In genomic region chr5:171989276-171989675, GRCh38 we compare ENCODE assay signal across 9 cellular contexts. TPM values are rescaled to one million over a fixed set of nuclear protein-coding genes. Genes with fewer than 3 reads are reported as not detected.
DNase-seq lines count a peak whose midpoint lies in the region; ATAC-seq, FAIRE-seq and TF ChIP-seq lines count a peak whose summit lies in the region.
"Had no signal": no experiment of that assay in that cellular context is flagged by ENCODE, and none has a peak within 500 bp of the region (broad histone marks: within the 10 kb centered on the region; RNA-seq: fewer than 3 reads in every experiment).

No MANE protein-coding gene starts in this region.

- H3K27ac Mint-ChIP-seq in activated B cell treated with CpG ODN at 0.5 μM for 24 hours: no peak overlapping the region

- ATAC-seq in HG02884 (IDR thresholded peaks at IDR 0.05; ENCODE audit: unreplicated experiment) (peak; percentile 87), activated B cell treated with CpG ODN at 0.5 μM for 24 hours (ENCODE audit: low read depth) (peak; percentile 37)

- no peaks in the 10 kb centered on the region for H3K27me3 Mint-ChIP-seq in activated B cell treated with CpG ODN at 0.5 μM for 24 hours

- TF ChIP-seq POLR2A in H54 (IDR thresholded peaks at IDR 0.05; ENCODE audit: low read depth, low read length): no peak

- POLR2A ChIA-PET in activated B cell treated with CpG ODN at 0.5 μM for 24 hours (lab: Charles Lee): interaction anchor here (0.6 kb wide), 1 partner anchor 12 kb away, joined by 3 read pairs; no protein-coding TSS in a partner anchor

- H3K4me3 Mint-ChIP-seq in activated B cell treated with CpG ODN at 0.5 μM for 24 hours: peak overlapping the region; percentile 4

- CTCF ChIA-PET in activated B cell treated with CpG ODN at 0.5 μM for 24 hours (lab: Charles Lee): interaction anchor here (1.1 kb wide), 1 partner anchor 17 kb away, joined by 4 read pairs; the partner anchor contains the start of gene FBXW11

- peaks cover 68% of the 10 kb centered on the region for H3K4me1 Mint-ChIP-seq in activated B cell treated with CpG ODN at 0.5 μM for 24 hours

- DNase-seq in stimulated activated CD4-positive, alpha-beta T cell treated with anti-CD3 and anti-CD28 coated beads, Interleukin-1b, Interleukin-23, amount 100 ng/mL, for 48 hours: peak; percentile 28
- no peak for DNase-seq in stimulated activated CD4-positive, alpha-beta T cell treated with anti-CD3 and anti-CD28 coated beads, Interleukin-12 subunit alpha, Interleukin-12 subunit beta, amount 100 ng/mL, for 4 hours
- no peak for DNase-seq in activated B cell treated with CpG ODN at 0.5 μM for 24 hours
- no peak for DNase-seq in SIG-M5 treated with dmso at 0.1 percent for 504 hours (lab: John Stamatoyannopoulos, UW; ENCODE audit: unreplicated experiment)
- DNase-seq in H54 (ENCODE audit: insufficient read length, low spot score): no peak
- DNase-seq in HT-29 (ENCODE audit: low spot score): no peak
- no peak for DNase-seq in NK-92 (lab: John Stamatoyannopoulos, UW; ENCODE audit: unreplicated experiment)
- DNase-seq: NCI-H524 had no signal

- TF ChIP-seq CTCF in activated B cell treated with CpG ODN at 0.5 μM for 24 hours (IDR thresholded peaks at IDR 0.05): no peak

- intact Hi-C loops in activated B cell treated with CpG ODN at 0.5 μM for 24 hours (cut with micrococcal nuclease): no loop called here

- no peak for FAIRE-seq in H54 (lab: Jason Lieb, UNC)

- no peaks in the 10 kb centered on the region for H3K9me3 Mint-ChIP-seq in activated B cell treated with CpG ODN at 0.5 μM for 24 hours

- peaks cover 45% of the 10 kb centered on the region for H3K36me3 Mint-ChIP-seq in activated B cell treated with CpG ODN at 0.5 μM for 24 hours (ENCODE audit: low read depth)

RNA-seq across cellular contexts. Expression of gene FBXW11, which starts 17.2 kb away (rescaled TPM):
- total RNA-seq in activated B cell treated with CpG ODN at 0.5 μM for 24 hours: 46.5 and 52.7 TPM in 2 replicates
- 30.4 and 33.4 TPM in 2 replicates for total RNA-seq in HT-29 (2014; rRNA removed; shearing (Covaris generic))
